ENCODE assay signal across 10 cellular contexts in the genomic region with DNA sequence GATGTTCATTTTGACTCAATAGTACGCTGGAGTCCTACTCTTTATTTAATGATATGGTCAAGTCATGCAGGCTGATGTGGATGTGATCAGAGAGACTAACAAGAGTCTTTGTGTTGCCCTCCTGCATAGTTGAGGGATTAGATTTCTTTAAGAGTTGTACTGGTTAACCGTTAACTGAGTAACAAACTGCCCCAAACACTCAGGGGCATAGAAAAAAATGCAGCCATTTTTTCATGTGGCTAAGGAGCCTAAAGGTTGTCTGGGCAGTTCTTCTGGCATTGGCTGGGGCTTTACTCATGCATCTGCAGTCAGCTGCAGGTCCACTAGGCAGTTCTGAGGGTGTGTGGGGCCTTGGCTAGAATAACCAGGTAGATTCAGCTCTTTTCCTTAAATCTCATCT. TPM values are rescaled to one million over a fixed set of nuclear protein-coding genes. Genes with fewer than 3 reads are reported as not detected.
A peak's percentile ranks its signal among the peaks of the same experiment; 100 is the strongest.
DNase-seq lines count a peak whose midpoint lies in the region; ATAC-seq and TF ChIP-seq lines count a peak whose summit lies in the region.
"Had no signal": no experiment of that assay in that cellular context is flagged by ENCODE, and none has a peak within 500 bp of the region (broad histone marks: within the 10 kb centered on the region; RNA-seq: fewer than 3 reads in every experiment).

No MANE protein-coding gene starts in this region.

- no peaks in the 10 kb centered on the region for H3K9me2 ChIP-seq in Karpas-422 (replicated peaks; ENCODE audit: insufficient read depth, low read length)

- H3K36me3 ChIP-seq in Karpas-422 (ENCODE audit: insufficient read depth, low read length) (no peaks in the 10 kb centered on the region), esophagus squamous epithelium (no peaks in the 10 kb centered on the region), aorta (ENCODE audit: control insufficient read depth in 1 of 2, insufficient read depth in 2 of 2, low read length in 1 of 2) (no peaks in the 10 kb centered on the region)
- H3K36me3 ChIP-seq: upper lobe of right lung had no signal

- TF ChIP-seq POLR2A in esophagus squamous epithelium (IDR thresholded peaks at IDR 0.05): no peak

- H3K27ac Mint-ChIP-seq in activated naive CD4-positive, alpha-beta T cell treated with anti-CD3 and anti-CD28 coated beads for 36 hours: peak overlapping the region; percentile 78
- H3K27ac Mint-ChIP-seq in type B pancreatic cell: peak overlapping the region; percentile 20

- TF ChIP-seq CTCF in type B pancreatic cell (conservative IDR thresholded peaks at IDR 0.05) (no peak), esophagus squamous epithelium (IDR thresholded peaks at IDR 0.05) (no peak)

- no peaks in the 10 kb centered on the region for H3K27me3 Mint-ChIP-seq in activated naive CD4-positive, alpha-beta T cell treated with anti-CD3 and anti-CD28 coated beads for 36 hours (ENCODE audit: low read depth)
- peaks cover 14% of the 10 kb centered on the region for H3K27me3 Mint-ChIP-seq in type B pancreatic cell

- no peak for DNase-seq in activated naive CD4-positive, alpha-beta T cell treated with anti-CD3 and anti-CD28 coated beads for 36 hours
- no peak for DNase-seq in activated naive CD4-positive, alpha-beta T cell (lab: John Stamatoyannopoulos, UW)
- peak; percentile 68 for DNase-seq in islet precursor cell
- no peak for DNase-seq in type B pancreatic cell (ENCODE audit: extremely low spot score, unreplicated experiment)
- no peak for DNase-seq in Karpas-422
- no peak for DNase-seq in esophagus squamous epithelium (lab: John Stamatoyannopoulos, UW)
- no peak for DNase-seq in aorta
- DNase-seq: NCI-H2107, upper lobe of right lung had no signal

- no peak overlapping the region for H3K4me3 Mint-ChIP-seq in activated naive CD4-positive, alpha-beta T cell treated with anti-CD3 and anti-CD28 coated beads for 36 hours
- H3K4me3 Mint-ChIP-seq in type B pancreatic cell: no peak overlapping the region

- intact Hi-C loops in activated naive CD4-positive, alpha-beta T cell treated with anti-CD3 and anti-CD28 coated beads for 36 hours (cut with micrococcal nuclease): loop anchor here (1.0 to 10.0 kb wide), 5 partner anchors 32 to 652 kb away; partner anchors contain the start of gene CUL3
- intact Hi-C loops in esophagus squamous epithelium (cut with DNase I): no loop called here
- intact Hi-C loops in aorta (cut with DNase I): no loop called here

- CTCF ChIA-PET in activated naive CD4-positive, alpha-beta T cell treated with anti-CD3 and anti-CD28 coated beads for 36 hours (lab: Charles Lee): interaction anchor here (1.4 kb wide), 1 partner anchor 228 kb away, joined by 3 read pairs; no protein-coding TSS in a partner anchor

- no peaks in the 10 kb centered on the region for H3K9me3 ChIP-seq in Karpas-422 (ENCODE audit: low read length)
- H3K9me3 ChIP-seq in esophagus squamous epithelium: no peaks in the 10 kb centered on the region
- no peaks in the 10 kb centered on the region for H3K9me3 ChIP-seq in aorta (ENCODE audit: control insufficient read depth, low read length)
- H3K9me3 ChIP-seq: upper lobe of right lung had no signal

- no peak overlapping the region for H3K27ac ChIP-seq in Karpas-422 (ENCODE audit: low read length)
- peak overlapping the region in 1 of 4 donors; percentile 1 for H3K27ac ChIP-seq in esophagus squamous epithelium
- H3K27ac ChIP-seq in aorta (ENCODE audit: low read depth in 1 of 2, low read length in 2 of 2): no peak overlapping the region
- H3K27ac ChIP-seq: upper lobe of right lung had no signal

- H3K4me2 ChIP-seq in Karpas-422 (ENCODE audit: low read depth, low read length, poor library complexity, severe bottlenecking): no peak overlapping the region

- H4K20me1 ChIP-seq in Karpas-422 (ENCODE audit: insufficient read depth, low read depth, low read length): no peaks in the 10 kb centered on the region

- H3K4me1 Mint-ChIP-seq in activated naive CD4-positive, alpha-beta T cell treated with anti-CD3 and anti-CD28 coated beads for 36 hours (ENCODE audit: low read depth): peaks cover 89% of the 10 kb centered on the region
- peaks cover 17% of the 10 kb centered on the region for H3K4me1 Mint-ChIP-seq in type B pancreatic cell (ENCODE audit: unreplicated experiment)

- H2AFZ ChIP-seq in Karpas-422 (ENCODE audit: low read length): no peak overlapping the region

- H3K9ac ChIP-seq in Karpas-422 (ENCODE audit: low read length): no peak overlapping the region

- H3K27me3 ChIP-seq in Karpas-422 (ENCODE audit: low read length) (no peaks in the 10 kb centered on the region), esophagus squamous epithelium (no peaks in the 10 kb centered on the region), aorta (ENCODE audit: control insufficient read depth in 1 of 2, insufficient read depth in 2 of 2, low read length in 1 of 2) (no peaks in the 10 kb centered on the region)
- H3K27me3 ChIP-seq: upper lobe of right lung had no signal

- no peaks in the 10 kb centered on the region for H3K4me1 ChIP-seq in Karpas-422 (ENCODE audit: low read length)
- H3K4me1 ChIP-seq in esophagus squamous epithelium: peaks cover 0 to 31% (median 0%) of the 10 kb centered on the region in 3 donors
- H3K4me1 ChIP-seq in aorta (ENCODE audit: control insufficient read depth in 1 of 2, insufficient read depth in 2 of 2, low read length in 2 of 2): no peaks in the 10 kb centered on the region

- no peaks in the 10 kb centered on the region for H3K9me3 Mint-ChIP-seq in activated naive CD4-positive, alpha-beta T cell treated with anti-CD3 and anti-CD28 coated beads for 36 hours
- no peaks in the 10 kb centered on the region for H3K9me3 Mint-ChIP-seq in type B pancreatic cell

- peaks cover 6% of the 10 kb centered on the region for H3K36me3 Mint-ChIP-seq in activated naive CD4-positive, alpha-beta T cell treated with anti-CD3 and anti-CD28 coated beads for 36 hours (ENCODE audit: low read depth)
- H3K36me3 Mint-ChIP-seq in type B pancreatic cell: no peaks in the 10 kb centered on the region

- ATAC-seq in SK-N-SH treated with all-trans-retinoic acid at 6 μM for 48 hours: peak; percentile 18; the same call in 2 of the 3 replicates
- ATAC-seq in aorta (ENCODE audit: low FRiP score): no peak
- ATAC-seq: upper lobe of right lung had no signal

- H3K79me2 ChIP-seq in Karpas-422 (ENCODE audit: low read length): no peaks in the 10 kb centered on the region

- WGBS in esophagus squamous epithelium, 2 donors: 75 to 79% methylated on average over 2 of the region's 2 CpGs
- 96 to 97% methylated on average over 2 of the region's 2 CpGs for WGBS in aorta, 2 donors

- H3K4me3 ChIP-seq in Karpas-422 (ENCODE audit: low read length) (no peak overlapping the region), esophagus squamous epithelium (no peak overlapping the region), aorta (ENCODE audit: low read length in 2 of 2) (no peak overlapping the region)
- H3K4me3 ChIP-seq: upper lobe of right lung had no signal

TF ChIP-seq in SK-N-SH treated with all-trans-retinoic acid at 6 μM for 48 hours, 23 proteins besides CTCF, POLR2A, EP300 and RAD21:
- TF ChIP-seq ZFP30 (CRISPR knock-in tag; IDR thresholded peaks at IDR 0.05) (no peak), ZFP3 (CRISPR knock-in tag; IDR thresholded peaks at IDR 0.05) (no peak), TOX (CRISPR knock-in tag; IDR thresholded peaks at IDR 0.05; ENCODE audit: borderline replicate concordance) (no peak)

RNA-seq across cellular contexts. Expression of gene DOCK10, which starts 32.5 kb away (rescaled TPM):
- total RNA-seq in activated naive CD4-positive, alpha-beta T cell treated with anti-CD3 and anti-CD28 coated beads for 36 hours: 100 to 1,000 TPM; 123 to 137 TPM
- total RNA-seq in type B pancreatic cell (ENCODE audit: low replicate concordance): 1.7 and 3.5 TPM in 2 replicates
- 0.15 and 0.76 TPM in 2 replicates for total RNA-seq in Karpas-422 (2014; rRNA removed; shearing (Covaris generic); ENCODE audit: low replicate concordance)
- total RNA-seq in esophagus squamous epithelium: 10 to 100 TPM in 3 of 4 donors, 1 to 10 TPM in 1; 9.2 to 16.6 (median 11.7) TPM
- total RNA-seq in aorta: 10 to 100 TPM; 53.2 to 81.8 TPM
- 10 to 100 TPM in 1 of 2 donors, 1 to 10 TPM in 1; 7.6 to 32.1 TPM for polyA plus RNA-seq in aorta
